ENCODE assay signal across 10 cellular contexts in the genomic region with DNA sequence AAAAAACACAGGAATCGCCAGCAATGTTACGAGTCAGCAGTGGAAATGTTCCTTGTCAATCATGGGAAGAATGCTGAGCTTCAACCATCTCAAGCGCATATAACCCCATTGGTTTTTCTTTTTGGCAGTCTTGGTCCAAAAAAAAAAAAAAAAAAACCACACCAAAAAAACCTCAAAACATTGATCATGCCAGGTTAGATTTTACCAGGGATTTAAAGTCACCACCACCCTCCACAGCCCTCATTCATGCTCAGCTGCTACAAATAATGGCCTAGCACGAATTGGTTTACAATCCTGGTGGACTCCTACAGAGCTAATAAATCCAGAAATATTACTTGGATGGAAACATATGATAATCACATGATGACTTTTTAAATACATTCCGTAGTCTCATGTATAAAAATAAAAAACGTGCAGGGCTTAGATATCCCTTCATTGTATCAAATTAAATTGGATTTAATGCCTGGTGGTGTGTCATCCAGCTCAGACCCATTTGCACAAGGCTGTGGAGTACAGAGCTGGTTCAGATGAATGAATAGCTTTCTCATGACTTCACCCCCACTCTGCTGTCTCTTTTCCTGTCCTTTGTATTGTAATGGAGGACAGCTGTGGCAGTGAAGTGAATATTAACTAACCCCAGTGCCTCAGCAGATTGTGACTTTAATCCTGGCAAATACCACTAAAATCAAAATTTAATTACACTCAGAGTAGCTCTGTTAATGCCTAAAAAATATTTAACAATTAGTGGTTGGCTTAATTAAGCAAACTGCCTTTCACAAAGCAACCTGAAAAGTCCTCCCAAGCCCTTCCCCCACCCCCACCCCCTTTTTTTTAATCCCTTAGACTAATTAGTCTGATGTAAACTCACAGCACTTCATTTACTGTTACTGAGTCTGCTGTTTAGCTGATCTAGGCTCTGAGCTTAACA.
DNase-seq lines count a peak whose midpoint lies in the region; ATAC-seq and TF ChIP-seq lines count a peak whose summit lies in the region.
"Had no signal": no experiment of that assay in that cellular context is flagged by ENCODE, and none has a peak within 500 bp of the region (broad histone marks: within the 10 kb centered on the region; RNA-seq: fewer than 3 reads in every experiment).

No MANE protein-coding gene starts in this region.

- H3K4me3 ChIP-seq in A673 (ENCODE audit: low read depth, low read length, poor library complexity, severe bottlenecking) (no peak overlapping the region), HEK293 (ENCODE audit: low read depth, low read length) (no peak overlapping the region), SJCRH30 (no peak overlapping the region)

- POLR2A ChIA-PET in A673 (lab: Charles Lee; ENCODE audit: low non-redundant PET) (interaction anchor here (0.6 kb wide), 2 partner anchors 9 to 40 kb away, joined by 5 to 10 read pairs; no protein-coding TSS in a partner anchor), HEK293 (lab: Yijun Ruan, JAX) (interaction anchor here (0.5 to 0.7 kb wide), 2 partner anchors 599 to 1566 kb away, joined by 3 to 7 read pairs; no protein-coding TSS in a partner anchor)

- DNase-seq in A673 (ENCODE audit: low spot score) (peak; percentile 98), SJCRH30 (peak; percentile 63 to 82), head of caudate nucleus (peak in 26 of 42 donors; percentile 9 to 75 (median 36)), SW 1271 (lab: John Stamatoyannopoulos, UW) (no peak), T-helper 2 cell (no peak)
- no peak for DNase-seq in activated naive CD4-positive, alpha-beta T cell treated with anti-CD3 and anti-CD28 coated beads, Interleukin-2, amount 50 U/mL, for 16 hours
- DNase-seq: activated naive CD8-positive, alpha-beta T cell treated with anti-CD3 and anti-CD28 coated beads, Interleukin-2, amount 50 U/mL, for 24 hours; OCI-M1 had no signal

- peak overlapping the region; percentile 60 for H3K27ac ChIP-seq in A673 (ENCODE audit: low read depth, low read length, poor library complexity, severe bottlenecking)
- H3K27ac ChIP-seq in HEK293 (ENCODE audit: extremely low read depth, low read depth, low read length): no peak overlapping the region
- peak overlapping the region; percentile 62 for H3K27ac ChIP-seq in SJCRH30

- H3K27me3 ChIP-seq in A673 (replicated peaks; ENCODE audit: insufficient read depth, low read depth, low read length, poor library complexity): no peaks in the 10 kb centered on the region
- H3K27me3 ChIP-seq in SJCRH30: no peaks in the 10 kb centered on the region

- H3K9me3 ChIP-seq in A673 (ENCODE audit: low read depth, low read length, poor library complexity, severe bottlenecking): no peaks in the 10 kb centered on the region
- no peaks in the 10 kb centered on the region for H3K9me3 ChIP-seq in HEK293 (ENCODE audit: control insufficient read depth, insufficient read depth, low read depth, low read length)
- H3K9me3 ChIP-seq in SJCRH30 (replicated peaks): no peaks in the 10 kb centered on the region

- no peak for TF ChIP-seq CTCF in A673 (conservative IDR thresholded peaks at IDR 0.05; ENCODE audit: low read depth, low read length)
- TF ChIP-seq CTCF in HEK293 (tag by site-specific recombination; IDR thresholded peaks at IDR 0.05): no peak

- intact Hi-C loops in A673 (cut with micrococcal nuclease; ENCODE audit: unreplicated experiment) (loop anchor here (1.0 to 2.0 kb wide), 2 partner anchors 38 to 111 kb away; no protein-coding TSS in a partner anchor), head of caudate nucleus (cut with DNase I) (no loop called here)

- H3K4me1 ChIP-seq in A673 (ENCODE audit: insufficient read depth, low read length, poor library complexity, severe bottlenecking) (peaks cover 71% of the 10 kb centered on the region), HEK293 (ENCODE audit: control insufficient read depth, insufficient read depth, low read length) (peaks cover 9% of the 10 kb centered on the region; the same call in 1 of the 2 replicates), SJCRH30 (peaks cover 36% of the 10 kb centered on the region)

- CTCF ChIA-PET in A673 (lab: Charles Lee) (interaction anchor here (0.6 to 1.3 kb wide), 3 partner anchors 36 to 234 kb away, joined by 5 to 17 read pairs (median 11); no protein-coding TSS in a partner anchor), HEK293 (lab: Yijun Ruan, JAX) (interaction anchor here (0.6 to 1.6 kb wide), 3 partner anchors 39 to 268 kb away, joined by 3 to 7 read pairs (median 4); no protein-coding TSS in a partner anchor)

- no TSS peak for BruUV-seq in A673 (replicated peaks; lab: Mats Ljungman, UMichigan)

- ATAC-seq in HG03521 (IDR thresholded peaks at IDR 0.05; ENCODE audit: unreplicated experiment): no peak
- ATAC-seq: activated naive CD8-positive, alpha-beta T cell treated with anti-CD3 and anti-CD28 coated beads, Interleukin-2, amount 50 U/mL, for 24 hours had no signal

- H3K36me3 ChIP-seq in A673 (ENCODE audit: insufficient read depth, low read length, poor library complexity, severe bottlenecking) (no peaks in the 10 kb centered on the region), HEK293 (ENCODE audit: control insufficient read depth in 2 of 2, insufficient read depth in 1 of 2, low read length in 2 of 2) (no peaks in the 10 kb centered on the region), SJCRH30 (no peaks in the 10 kb centered on the region)

TF ChIP-seq in HEK293, 187 proteins besides CTCF, POLR2A, EP300 and RAD21 (continues in another document):
- TF ChIP-seq ZNF571 (tag by site-specific recombination; IDR thresholded peaks at IDR 0.05) (no peak), ZNF529 (tag by site-specific recombination; IDR thresholded peaks at IDR 0.05; ENCODE audit: insufficient replicate concordance) (no peak), ZNF707 (tag by site-specific recombination; IDR thresholded peaks at IDR 0.05) (no peak), SP7 (tag by site-specific recombination; IDR thresholded peaks at IDR 0.05) (peak; percentile 45; the same call in 1 of the 2 replicates), OVOL3 (tag by site-specific recombination; IDR thresholded peaks at IDR 0.05) (no peak), FEZF1 (tag by site-specific recombination; IDR thresholded peaks at IDR 0.05) (peak; percentile 26; the same call in 1 of the 2 replicates), ZNF248 (tag by site-specific recombination; IDR thresholded peaks at IDR 0.05) (no peak), ZNF341 (tag by site-specific recombination; IDR thresholded peaks at IDR 0.05; ENCODE audit: low read depth) (no peak), ZNF596 (tag by site-specific recombination; IDR thresholded peaks at IDR 0.05) (no peak), BCL11B (tag by site-specific recombination; IDR thresholded peaks at IDR 0.05; ENCODE audit: low read depth) (no peak), KLF9 (tag by site-specific recombination; IDR thresholded peaks at IDR 0.05; ENCODE audit: low read depth) (no peak), ZSCAN23 (tag by site-specific recombination; IDR thresholded peaks at IDR 0.05) (no peak), KLF1 (tag by site-specific recombination; IDR thresholded peaks at IDR 0.05) (no peak), ZNF670 (tag by site-specific recombination; IDR thresholded peaks at IDR 0.05; ENCODE audit: low read depth) (no peak), PRDM10 (tag by site-specific recombination; IDR thresholded peaks at IDR 0.05) (peak; percentile 85), ZFP3 (tag by site-specific recombination; IDR thresholded peaks at IDR 0.05; ENCODE audit: low read depth) (peak; percentile 39; the same call in 1 of the 2 replicates), ZFP41 (tag by site-specific recombination; IDR thresholded peaks at IDR 0.05; ENCODE audit: borderline replicate concordance) (no peak), ZNF184 (tag by site-specific recombination; IDR thresholded peaks at IDR 0.05) (peak; percentile 31; the same call in 1 of the 2 replicates), KLF16 (tag by site-specific recombination; IDR thresholded peaks at IDR 0.05) (no peak), MYNN (tag by site-specific recombination; IDR thresholded peaks at IDR 0.05; ENCODE audit: borderline replicate concordance) (no peak), ZEB2 (tag by site-specific recombination; IDR thresholded peaks at IDR 0.05) (peak; percentile 14; the same call in 1 of the 2 replicates)

Comparison
In these comparisons a context has a peak if more than half of its experiments do, and no peak if none do; other contexts are left out.
1. DNase-seq: peak in A673 (single experiment), SJCRH30 (2 of 2) and head of caudate nucleus (26 of 42); none in SW 1271 (0 of 2), activated naive CD4-positive, alpha-beta T cell treated with anti-CD3 and anti-CD28 coated beads, Interleukin-2, amount 50 U/mL, for 16 hours (single experiment) and T-helper 2 cell (0 of 5).